Comparison of ENCODE assay signal across 21 cellular contexts in the genomic region with DNA sequence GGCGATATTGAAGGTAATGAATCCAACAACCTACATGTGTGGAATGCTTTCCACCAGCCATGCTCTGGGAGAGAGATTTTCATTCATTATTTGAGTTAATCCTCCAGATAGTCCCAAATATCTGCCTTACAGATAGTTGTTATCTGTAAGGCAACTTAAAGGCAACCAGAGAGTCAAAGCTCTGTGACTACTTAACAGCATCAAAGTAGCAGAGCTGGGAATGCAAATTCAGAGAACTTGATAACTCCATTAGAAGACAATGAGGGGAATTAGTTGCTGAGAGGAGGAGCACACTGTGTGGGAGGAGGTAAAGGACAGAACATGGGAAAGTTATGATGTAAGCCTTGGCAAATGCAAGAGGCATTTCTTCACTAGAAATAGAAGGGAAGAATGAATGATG. TPM values are rescaled to one million over a fixed set of nuclear protein-coding genes. Genes with fewer than 3 reads are reported as not detected.
DNase-seq lines count a peak whose midpoint lies in the region; ATAC-seq and TF ChIP-seq lines count a peak whose summit lies in the region.
"Had no signal": no experiment of that assay in that cellular context is flagged by ENCODE, and none has a peak within 500 bp of the region (broad histone marks: within the 10 kb centered on the region; RNA-seq: fewer than 3 reads in every experiment).

No MANE protein-coding gene starts in this region.

- H3K9me3 Mint-ChIP-seq in activated CD4-positive, alpha-beta memory T cell treated with anti-CD3 and anti-CD28 coated beads for 36 hours: peaks cover 16% of the 10 kb centered on the region
- H3K9me3 Mint-ChIP-seq in activated CD4-positive, alpha-beta memory T cell treated with anti-CD3 and anti-CD28 coated beads, Interleukin-2, amount 10 ng/mL, durations not matched to agents 7 days and 5 days: peaks cover 4% of the 10 kb centered on the region
- H3K9me3 Mint-ChIP-seq in osteocyte (ENCODE audit: unreplicated experiment): no peaks in the 10 kb centered on the region
- H3K9me3 Mint-ChIP-seq in stimulated activated effector memory CD8-positive, alpha-beta T cell treated with anti-CD3 and anti-CD28 coated beads, Interleukin-12 subunit alpha, Interleukin-12 subunit beta, amount 100 ng/mL, for 72 hours: peaks cover 6% of the 10 kb centered on the region
- H3K9me3 Mint-ChIP-seq: HFFc6 had no signal

- peak overlapping the region; percentile 28 for H3K27ac Mint-ChIP-seq in activated CD4-positive, alpha-beta memory T cell treated with anti-CD3 and anti-CD28 coated beads for 36 hours
- H3K27ac Mint-ChIP-seq in activated CD4-positive, alpha-beta memory T cell treated with anti-CD3 and anti-CD28 coated beads, Interleukin-2, amount 10 ng/mL, durations not matched to agents 7 days and 5 days: no peak overlapping the region
- no peak overlapping the region for H3K27ac Mint-ChIP-seq in osteocyte (ENCODE audit: unreplicated experiment)
- H3K27ac Mint-ChIP-seq in stimulated activated effector memory CD8-positive, alpha-beta T cell treated with anti-CD3 and anti-CD28 coated beads, Interleukin-12 subunit alpha, Interleukin-12 subunit beta, amount 100 ng/mL, for 72 hours: no peak overlapping the region
- H3K27ac Mint-ChIP-seq: H9, HFFc6 had no signal

- H3K4me3 Mint-ChIP-seq in activated CD4-positive, alpha-beta memory T cell treated with anti-CD3 and anti-CD28 coated beads for 36 hours: no peak overlapping the region
- no peak overlapping the region for H3K4me3 Mint-ChIP-seq in activated CD4-positive, alpha-beta memory T cell treated with anti-CD3 and anti-CD28 coated beads, Interleukin-2, amount 10 ng/mL, durations not matched to agents 7 days and 5 days
- H3K4me3 Mint-ChIP-seq in osteocyte (ENCODE audit: unreplicated experiment): no peak overlapping the region
- H3K4me3 Mint-ChIP-seq in stimulated activated effector memory CD8-positive, alpha-beta T cell treated with anti-CD3 and anti-CD28 coated beads, Interleukin-12 subunit alpha, Interleukin-12 subunit beta, amount 100 ng/mL, for 72 hours: no peak overlapping the region
- H3K4me3 Mint-ChIP-seq: H9, HFFc6 had no signal

- H3K9me3 ChIP-seq in testis: no peaks in the 10 kb centered on the region
- H3K9me3 ChIP-seq: SJCRH30 had no signal

- H3K4me3 ChIP-seq in fibroblast of mammary gland (ENCODE audit: control insufficient read depth, low read depth, low read length) (no peak overlapping the region), testis (no peak overlapping the region)
- H3K4me3 ChIP-seq: BLaER1 treated with 17β-estradiol and CSF1 and Interleukin-3, amounts not matched to agents 10 nM and 100 nM; SJCRH30 had no signal

- TF ChIP-seq POLR2A in testis (IDR thresholded peaks at IDR 0.05) (no peak), erythroblast (IDR thresholded peaks at IDR 0.05; ENCODE audit: low read length) (no peak)

- TF ChIP-seq CTCF in fibroblast of mammary gland (conservative IDR thresholded peaks at IDR 0.05; ENCODE audit: control insufficient read depth, insufficient read depth, low read depth, low read length): no peak
- TF ChIP-seq CTCF in testis (IDR thresholded peaks at IDR 0.05): no peak
- no peak for TF ChIP-seq CTCF in osteocyte (IDR thresholded peaks at IDR 0.05)

- intact Hi-C loops in activated CD4-positive, alpha-beta memory T cell treated with anti-CD3 and anti-CD28 coated beads for 36 hours (cut with micrococcal nuclease): loop anchor here (10.0 kb wide), 1 partner anchor 605 kb away; the partner anchor contains the start of gene LRRN1
- intact Hi-C loops in testis (cut with DNase I; ENCODE audit: low total_unique reads): loop anchor here (10.0 kb wide), 1 partner anchor 1095 kb away; no protein-coding TSS in a partner anchor

- no peak overlapping the region for H3K27ac ChIP-seq in testis
- H3K27ac ChIP-seq: BLaER1 treated with 17β-estradiol and CSF1 and Interleukin-3, amounts not matched to agents 10 nM and 100 nM; SJCRH30 had no signal

- no peaks in the 10 kb centered on the region for H3K27me3 Mint-ChIP-seq in activated CD4-positive, alpha-beta memory T cell treated with anti-CD3 and anti-CD28 coated beads for 36 hours
- no peaks in the 10 kb centered on the region for H3K27me3 Mint-ChIP-seq in activated CD4-positive, alpha-beta memory T cell treated with anti-CD3 and anti-CD28 coated beads, Interleukin-2, amount 10 ng/mL, durations not matched to agents 7 days and 5 days
- peaks cover 23% of the 10 kb centered on the region for H3K27me3 Mint-ChIP-seq in osteocyte (ENCODE audit: unreplicated experiment)

- CTCF ChIA-PET in activated CD4-positive, alpha-beta memory T cell treated with anti-CD3 and anti-CD28 coated beads for 36 hours (lab: Charles Lee): interaction anchor here (0.6 to 1.9 kb wide), 5 partner anchors 8 to 20 kb away, joined by 3 to 8 read pairs (median 4); no protein-coding TSS in a partner anchor
- CTCF ChIA-PET in activated CD4-positive, alpha-beta memory T cell treated with anti-CD3 and anti-CD28 coated beads, Interleukin-2, amount 10 ng/mL, durations not matched to agents 7 days and 5 days (lab: Charles Lee): no interaction called here

- H3K27me3 ChIP-seq in testis: no peaks in the 10 kb centered on the region
- H3K27me3 ChIP-seq: BLaER1 treated with 17β-estradiol and CSF1 and Interleukin-3, amounts not matched to agents 10 nM and 100 nM; SJCRH30 had no signal

- WGBS in testis, 2 donors: 88 to 95% methylated on average over 1 of the region's 1 CpG

- no peaks in the 10 kb centered on the region for H3K36me3 ChIP-seq in testis (ENCODE audit: low read depth, missing control alignments)
- H3K36me3 ChIP-seq: BLaER1 treated with 17β-estradiol and CSF1 and Interleukin-3, amounts not matched to agents 10 nM and 100 nM; SJCRH30 had no signal

- H3K4me1 Mint-ChIP-seq in activated CD4-positive, alpha-beta memory T cell treated with anti-CD3 and anti-CD28 coated beads for 36 hours (ENCODE audit: low read depth): peaks cover 43% of the 10 kb centered on the region
- H3K4me1 Mint-ChIP-seq in activated CD4-positive, alpha-beta memory T cell treated with anti-CD3 and anti-CD28 coated beads, Interleukin-2, amount 10 ng/mL, durations not matched to agents 7 days and 5 days: peaks cover 26% of the 10 kb centered on the region
- H3K4me1 Mint-ChIP-seq in osteocyte (ENCODE audit: unreplicated experiment): no peaks in the 10 kb centered on the region
- H3K4me1 Mint-ChIP-seq in stimulated activated effector memory CD8-positive, alpha-beta T cell treated with anti-CD3 and anti-CD28 coated beads, Interleukin-12 subunit alpha, Interleukin-12 subunit beta, amount 100 ng/mL, for 72 hours: peaks cover 19% of the 10 kb centered on the region

- DNase-seq in activated CD4-positive, alpha-beta memory T cell treated with anti-CD3 and anti-CD28 coated beads for 36 hours: no peak
- DNase-seq in activated CD4-positive, alpha-beta memory T cell treated with anti-CD3 and anti-CD28 coated beads, Interleukin-2, amount 10 ng/mL, durations not matched to agents 7 days and 5 days: no peak
- peak; percentile 28 for DNase-seq in amniotic epithelial cell (ENCODE audit: low read depth)
- peak; percentile 7 for DNase-seq in fibroblast of mammary gland (ENCODE audit: low read depth)
- peak; percentile 22 for DNase-seq in testis
- no peak for DNase-seq in erythroblast (lab: John Stamatoyannopoulos, UW)
- DNase-seq in osteocyte (ENCODE audit: extremely low spot score, unreplicated experiment): no peak
- DNase-seq in stimulated activated effector memory CD8-positive, alpha-beta T cell treated with anti-CD3 and anti-CD28 coated beads, Interleukin-12 subunit alpha, Interleukin-12 subunit beta, amount 100 ng/mL, for 72 hours (ENCODE audit: low spot score in 2 of 2): no peak
- DNase-seq: 8988T, EL, H9, HFFc6, KG1, NCI-H1105, NCI-H146, NCI-H2029 treated with DMSO at 0.1 percent for 48 hours, NCI-H226, NCI-H510A treated with DMSO at 0.1 percent for 48 hours, NCI-H748 treated with DMSO at 0.1 percent for 48 hours, SJCRH30 had no signal

- peaks cover 5% of the 10 kb centered on the region for H3K36me3 Mint-ChIP-seq in activated CD4-positive, alpha-beta memory T cell treated with anti-CD3 and anti-CD28 coated beads for 36 hours
- no peaks in the 10 kb centered on the region for H3K36me3 Mint-ChIP-seq in activated CD4-positive, alpha-beta memory T cell treated with anti-CD3 and anti-CD28 coated beads, Interleukin-2, amount 10 ng/mL, durations not matched to agents 7 days and 5 days (ENCODE audit: low read depth)
- no peaks in the 10 kb centered on the region for H3K36me3 Mint-ChIP-seq in osteocyte (ENCODE audit: unreplicated experiment)
- no peaks in the 10 kb centered on the region for H3K36me3 Mint-ChIP-seq in stimulated activated effector memory CD8-positive, alpha-beta T cell treated with anti-CD3 and anti-CD28 coated beads, Interleukin-12 subunit alpha, Interleukin-12 subunit beta, amount 100 ng/mL, for 72 hours

- ATAC-seq in stimulated activated effector memory CD8-positive, alpha-beta T cell treated with anti-CD3 and anti-CD28 coated beads, Interleukin-12 subunit alpha, Interleukin-12 subunit beta, amount 100 ng/mL, for 72 hours: no peak

- H3K4me1 ChIP-seq in testis: peaks cover 4% of the 10 kb centered on the region
- H3K4me1 ChIP-seq: SJCRH30 had no signal

- POLR2A ChIA-PET in activated CD4-positive, alpha-beta memory T cell treated with anti-CD3 and anti-CD28 coated beads for 36 hours (lab: Charles Lee): interaction anchor here (0.6 kb wide), 1 partner anchor 11 kb away, joined by 3 read pairs; no protein-coding TSS in a partner anchor
- POLR2A ChIA-PET in activated CD4-positive, alpha-beta memory T cell treated with anti-CD3 and anti-CD28 coated beads, Interleukin-2, amount 10 ng/mL, durations not matched to agents 7 days and 5 days (lab: Charles Lee): interaction anchor here (1.4 kb wide), 1 partner anchor 11 kb away, joined by 3 read pairs; no protein-coding TSS in a partner anchor

RNA-seq across cellular contexts. Expression of gene CRBN, which starts 10.5 kb away (rescaled TPM):
- 10 to 100 TPM; 40.4 to 45.4 TPM for total RNA-seq in activated CD4-positive, alpha-beta memory T cell treated with anti-CD3 and anti-CD28 coated beads for 36 hours
- total RNA-seq in activated CD4-positive, alpha-beta memory T cell treated with anti-CD3 and anti-CD28 coated beads, Interleukin-2, amount 10 ng/mL, durations not matched to agents 7 days and 5 days: 10 to 100 TPM; 62.8 to 74.4 TPM
- total RNA-seq in testis (100 to 1,000 TPM; 147 to 180 TPM), osteocyte (41.7 and 42.6 TPM in 2 replicates)
- polyA plus RNA-seq in testis (ENCODE audit: insufficient read depth, low read depth, low replicate concordance): 85.4 TPM

Comparison
In these comparisons a context has a peak if more than half of its experiments do, and no peak if none do; other contexts are left out.
1. DNase-seq: peak in amniotic epithelial cell (single experiment), fibroblast of mammary gland (single experiment) and testis (single experiment); none in activated CD4-positive, alpha-beta memory T cell treated with anti-CD3 and anti-CD28 coated beads for 36 hours (single experiment), activated CD4-positive, alpha-beta memory T cell treated with anti-CD3 and anti-CD28 coated beads, Interleukin-2, amount 10 ng/mL, durations not matched to agents 7 days and 5 days (single experiment), erythroblast (0 of 2), osteocyte (single experiment) and stimulated activated effector memory CD8-positive, alpha-beta T cell treated with anti-CD3 and anti-CD28 coated beads, Interleukin-12 subunit alpha, Interleukin-12 subunit beta, amount 100 ng/mL, for 72 hours (0 of 2).